1 cellular context compared by ENCODE assay signal in the genomic region with DNA sequence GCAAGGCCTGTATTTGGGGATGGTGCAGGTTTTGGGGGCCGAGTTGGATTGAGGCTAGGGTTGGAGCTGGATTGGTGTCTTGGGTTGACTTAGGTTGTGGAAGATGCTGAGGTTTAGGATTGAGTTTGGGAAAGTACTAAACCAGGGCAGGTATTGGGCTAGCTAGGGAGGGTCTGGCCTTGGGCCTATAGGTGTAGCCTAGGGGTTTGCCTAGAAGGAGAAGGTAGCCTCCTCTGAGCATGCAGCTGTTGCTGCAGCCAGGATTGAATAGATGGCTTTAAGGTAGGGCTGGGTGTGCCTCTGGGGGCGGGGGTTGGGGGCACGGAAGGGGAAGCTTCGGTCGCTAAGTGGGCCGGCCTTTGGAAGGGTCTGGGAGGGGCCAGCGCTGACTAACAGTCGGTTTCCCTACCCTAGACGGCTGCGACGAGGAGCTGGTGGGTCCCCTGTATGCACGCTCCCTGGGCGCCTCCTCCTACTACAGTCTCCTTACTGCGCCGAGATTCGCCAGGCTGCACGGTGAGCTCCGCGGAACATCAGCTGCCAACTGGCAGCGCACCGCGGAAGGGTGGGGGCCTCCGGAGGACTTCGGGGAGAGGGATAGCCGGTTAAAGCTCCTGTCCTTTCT.
TF ChIP-seq lines count a peak whose summit lies in the region.

No MANE protein-coding gene starts in this region.

TF ChIP-seq in endothelial cell of umbilical vein, 7 proteins besides CTCF, POLR2A, EP300 and RAD21:
- TF ChIP-seq POLR2AphosphoS5 (IDR thresholded peaks at IDR 0.05; ENCODE audit: insufficient read depth, low read depth, low read length) (no peak), EZH2 (IDR thresholded peaks at IDR 0.05; ENCODE audit: borderline replicate concordance, low read depth, low read length, severe bottlenecking) (peak; percentile 59)
